In genomic region chr3:153350420-153350819, GRCh38 we compare ENCODE assay signal across 14 cellular contexts.
DNase-seq lines count a peak whose midpoint lies in the region; ATAC-seq, FAIRE-seq and TF ChIP-seq lines count a peak whose summit lies in the region.
"Had no signal": no experiment of that assay in that cellular context is flagged by ENCODE, and none has a peak within 500 bp of the region (broad histone marks: within the 10 kb centered on the region; RNA-seq: fewer than 3 reads in every experiment).

No MANE protein-coding gene starts in this region.

- H3K4me2 ChIP-seq in GM23248 (ENCODE audit: unreplicated experiment) (peak overlapping the region; percentile 26), fibroblast of lung (ENCODE audit: extremely low read depth, insufficient read depth, low read length) (no peak overlapping the region)

- no peak overlapping the region for H3K9ac ChIP-seq in GM23248
- H3K9ac ChIP-seq in fibroblast of lung (ENCODE audit: insufficient read depth, low read length), result no peak overlapping the region

- no peaks in the 10 kb centered on the region for H3K36me3 ChIP-seq in GM23248 (ENCODE audit: low read depth)
- H3K36me3 ChIP-seq in fibroblast of lung (ENCODE audit: control insufficient read depth, insufficient read depth, low read length), result no peaks in the 10 kb centered on the region
- H3K36me3 ChIP-seq in esophagus squamous epithelium, result no peaks in the 10 kb centered on the region
- H3K36me3 ChIP-seq: heart right ventricle had no signal

- H4K20me1 ChIP-seq in GM23248 (ENCODE audit: insufficient read depth), result no peaks in the 10 kb centered on the region
- no peaks in the 10 kb centered on the region for H4K20me1 ChIP-seq in fibroblast of lung (ENCODE audit: control insufficient read depth, extremely low read depth, insufficient read depth, low read length)

- ATAC-seq in HG03025 (IDR thresholded peaks at IDR 0.05; ENCODE audit: low FRiP score, unreplicated experiment), result no peak
- ATAC-seq: heart right ventricle had no signal

- peak; percentile 63 for DNase-seq in GM23248
- peak; percentile 83 for DNase-seq in RCC 7860 (ENCODE audit: low spot score)
- DNase-seq in fibroblast of lung (ENCODE audit: low read depth in 2 of 2), result peak; percentile 20 to 95
- peak; percentile 62 for DNase-seq in skeletal muscle cell (ENCODE audit: low read depth)
- DNase-seq in putamen (ENCODE audit: low spot score), result no peak
- no peak for DNase-seq in esophagus squamous epithelium (lab: John Stamatoyannopoulos, UW)
- DNase-seq: activated CD4-positive, alpha-beta memory T cell treated with anti-CD3 and anti-CD28 coated beads for 36 hours; dorsolateral prefrontal cortex; heart right ventricle; Karpas-422; OCI-M1; retina; T-helper 2 cell had no signal

- H3K27me3 ChIP-seq in GM23248 (replicated peaks; ENCODE audit: insufficient read depth) (no peaks in the 10 kb centered on the region), fibroblast of lung (ENCODE audit: control insufficient read depth, insufficient read depth, low read length) (no peaks in the 10 kb centered on the region), esophagus squamous epithelium (no peaks in the 10 kb centered on the region)
- H3K27me3 ChIP-seq: heart right ventricle had no signal

- H3F3A ChIP-seq in GM23248 (ENCODE audit: insufficient read depth), result peaks cover 5% of the 10 kb centered on the region; the same call in 1 of the 2 replicates

- no peak for TF ChIP-seq CTCF in fibroblast of lung (conservative IDR thresholded peaks at IDR 0.05 in 1 of 2, IDR thresholded peaks at IDR 0.05 in 1 of 2; ENCODE audit: low read depth in 1 of 2, low read length in 2 of 2)
- TF ChIP-seq CTCF in esophagus squamous epithelium (IDR thresholded peaks at IDR 0.05), result no peak

- no peaks in the 10 kb centered on the region for H3K9me2 ChIP-seq in GM23248 (ENCODE audit: insufficient read depth)

- H3K27ac ChIP-seq in GM23248, result no peak overlapping the region
- H3K27ac ChIP-seq in fibroblast of lung (ENCODE audit: insufficient read depth, low read length), result no peak overlapping the region
- H3K27ac ChIP-seq in esophagus squamous epithelium, result no peak overlapping the region
- H3K27ac ChIP-seq: dorsolateral prefrontal cortex, heart right ventricle had no signal

- no peak for TF ChIP-seq POLR2A in esophagus squamous epithelium (IDR thresholded peaks at IDR 0.05)

- in situ Hi-C loops in GM23248 (cut with MboI), result no loop called here

- WGBS in GM23248 (ENCODE audit: low coverage in 1 of 2, low lambda C conversion rate in 2 of 2, missing lambda C conversion rate in 2 of 2), 2 experiments, result 48 to 56% methylated on average over 2 of the region's 2 CpGs
- WGBS in esophagus squamous epithelium, 2 donors, result 76 to 84% methylated on average over 2 of the region's 2 CpGs

- peaks cover 13% of the 10 kb centered on the region for H3K4me1 ChIP-seq in GM23248 (ENCODE audit: insufficient read depth)
- H3K4me1 ChIP-seq in fibroblast of lung (ENCODE audit: control insufficient read depth, extremely low read depth, insufficient read depth, low read length), result no peaks in the 10 kb centered on the region
- no peaks in the 10 kb centered on the region for H3K4me1 ChIP-seq in esophagus squamous epithelium
- H3K4me1 ChIP-seq: heart right ventricle had no signal

- H3K4me3 ChIP-seq in GM23248 (no peak overlapping the region), fibroblast of lung (replicated peaks in 1 of 4; ENCODE audit: control extremely low read depth in 1 of 4, insufficient read depth in 1 of 4, low read depth in 3 of 4, low read length in 4 of 4) (no peak overlapping the region), skeletal muscle cell (ENCODE audit: low read depth, low read length) (no peak overlapping the region), esophagus squamous epithelium (no peak overlapping the region)
- H3K4me3 ChIP-seq: dorsolateral prefrontal cortex, heart right ventricle had no signal

- H3K79me2 ChIP-seq in GM23248 (ENCODE audit: insufficient read depth), result no peaks in the 10 kb centered on the region
- H3K79me2 ChIP-seq in fibroblast of lung (ENCODE audit: control insufficient read depth, insufficient read depth, low read length), result no peaks in the 10 kb centered on the region

- FAIRE-seq in RCC 7860 (lab: Jason Lieb, UNC), result peak; percentile 46

- H3K9me3 ChIP-seq in GM23248 (ENCODE audit: low read depth) (no peaks in the 10 kb centered on the region), fibroblast of lung (ENCODE audit: control insufficient read depth, insufficient read depth, low read depth, low read length) (no peaks in the 10 kb centered on the region), esophagus squamous epithelium (no peaks in the 10 kb centered on the region)

- intact Hi-C loops in esophagus squamous epithelium (cut with DNase I), result no loop called here

- no peak overlapping the region for H2AFZ ChIP-seq in GM23248
- H2AFZ ChIP-seq in fibroblast of lung (ENCODE audit: low read length), result no peak overlapping the region

Comparison
In these comparisons a context has a peak if more than half of its experiments do, and no peak if none do; other contexts are left out.
1. DNase-seq: peak in GM23248 (single experiment), RCC 7860 (single experiment), fibroblast of lung (2 of 2) and skeletal muscle cell (single experiment); none in putamen (single experiment) and esophagus squamous epithelium (single experiment).